Comparison of ENCODE assay signal across 27 cellular contexts in the genomic region with DNA sequence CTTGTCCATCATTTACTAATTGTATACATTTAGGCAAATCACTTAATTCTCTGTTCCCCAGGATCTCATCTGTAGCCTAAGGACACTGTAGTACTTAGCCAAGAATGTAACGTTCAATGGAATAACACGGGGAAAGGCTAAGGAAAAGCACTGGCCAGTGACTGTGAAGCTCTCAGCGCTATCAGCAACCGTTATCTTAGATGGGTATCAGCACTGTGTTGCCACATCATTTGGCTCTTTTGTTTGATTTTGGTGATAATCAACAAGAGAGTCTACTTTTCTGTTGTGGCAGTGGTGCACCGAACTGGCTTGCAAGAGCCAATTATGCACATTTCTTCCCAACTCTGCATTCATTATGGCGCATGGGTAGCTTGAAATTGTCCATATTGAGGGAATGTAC.
DNase-seq lines count a peak whose midpoint lies in the region; FAIRE-seq and TF ChIP-seq lines count a peak whose summit lies in the region.
"Had no signal": no experiment of that assay in that cellular context is flagged by ENCODE, and none has a peak within 500 bp of the region (broad histone marks: within the 10 kb centered on the region; RNA-seq: fewer than 3 reads in every experiment).

No MANE protein-coding gene starts in this region.

- no peak overlapping the region for H3K23ac ChIP-seq in mesendoderm (ENCODE audit: low read length)

- POLR2A ChIA-PET in endothelial cell of umbilical vein (lab: Charles Lee): no interaction called here

- no peak overlapping the region for H2AFZ ChIP-seq in endothelial cell of umbilical vein (ENCODE audit: low read depth, low read length)

- H3K4me2 ChIP-seq in endothelial cell of umbilical vein (ENCODE audit: insufficient read depth, low read length) (no peak overlapping the region), mesendoderm (ENCODE audit: low read length) (no peak overlapping the region)
- H3K4me2 ChIP-seq: BLaER1 had no signal

- H3K27ac ChIP-seq in endothelial cell of umbilical vein (ENCODE audit: insufficient read depth, low read depth, low read length) (no peak overlapping the region), mesendoderm (ENCODE audit: low read depth, low read length) (no peak overlapping the region), suprapubic skin (no peak overlapping the region)
- H3K27ac ChIP-seq: BLaER1 had no signal

- H3K79me2 ChIP-seq in endothelial cell of umbilical vein (ENCODE audit: control insufficient read depth, insufficient read depth, low read length): no peaks in the 10 kb centered on the region
- no peaks in the 10 kb centered on the region for H3K79me2 ChIP-seq in mesendoderm (ENCODE audit: control insufficient read depth, insufficient read depth, low read length)

- no CpG with 5 or more reads among the region's 6 CpGs for WGBS in mesendoderm (ENCODE audit: extremely low coverage, insufficient coverage, low lambda C conversion rate)
- WGBS in suprapubic skin: 83% methylated on average over 6 of the region's 6 CpGs

- BruUV-seq in endothelial cell of umbilical vein (replicated peaks; lab: Mats Ljungman, UMichigan): no TSS peak

- intact Hi-C loops in endothelial cell of umbilical vein (cut with micrococcal nuclease): no loop called here

- TF ChIP-seq POLR2A in endothelial cell of umbilical vein (IDR thresholded peaks at IDR 0.05; ENCODE audit: low read depth, low read length) (no peak), suprapubic skin (IDR thresholded peaks at IDR 0.05) (no peak)

- no peak for FAIRE-seq in endothelial cell of umbilical vein (lab: Jason Lieb, UNC)
- FAIRE-seq in frontal cortex (lab: Jason Lieb, UNC): no peak
- FAIRE-seq: A204.1, G401.6, GM12891, GM19239 had no signal

- H3K4me3 ChIP-seq in endothelial cell of umbilical vein (replicated peaks in 1 of 3; ENCODE audit: insufficient read depth in 1 of 3, low read depth in 1 of 3, low read length in 3 of 3): no peak overlapping the region
- H3K4me3 ChIP-seq in mesendoderm (ENCODE audit: low read length): no peak overlapping the region
- H3K4me3 ChIP-seq in suprapubic skin: no peak overlapping the region
- H3K4me3 ChIP-seq: BLaER1 had no signal

- no peaks in the 10 kb centered on the region for H3K79me1 ChIP-seq in mesendoderm (ENCODE audit: low read length)

- H3K36me3 ChIP-seq in endothelial cell of umbilical vein (ENCODE audit: control insufficient read depth in 2 of 2, extremely low read depth in 1 of 2, insufficient read depth in 2 of 2, low read length in 2 of 2) (no peaks in the 10 kb centered on the region), mesendoderm (ENCODE audit: control insufficient read depth, insufficient read depth, low read length) (no peaks in the 10 kb centered on the region), suprapubic skin (no peaks in the 10 kb centered on the region)
- H3K36me3 ChIP-seq: BE2C, BLaER1 had no signal

- H2BK15ac ChIP-seq in mesendoderm (replicated peaks; ENCODE audit: low read depth): no peak overlapping the region

- TF ChIP-seq CTCF in endothelial cell of umbilical vein (IDR thresholded peaks at IDR 0.05; ENCODE audit: extremely low read depth in 1 of 2, insufficient read depth in 1 of 2, low read depth in 1 of 2, low read length in 2 of 2) (no peak), suprapubic skin (IDR thresholded peaks at IDR 0.05) (no peak)

- H4K5ac ChIP-seq in mesendoderm (ENCODE audit: low read length): no peak overlapping the region

- no peak overlapping the region for H3K4ac ChIP-seq in mesendoderm (ENCODE audit: low read depth, low read length)

- TF ChIP-seq EP300 in suprapubic skin (IDR thresholded peaks at IDR 0.05): no peak

- H3K56ac ChIP-seq in mesendoderm (ENCODE audit: low read length): no peak overlapping the region

- no peak overlapping the region for H2BK120ac ChIP-seq in mesendoderm (ENCODE audit: low read depth, low read length)

- H3K9me3 ChIP-seq in endothelial cell of umbilical vein (replicated peaks; ENCODE audit: control insufficient read depth, insufficient read depth, low read length) (no peaks in the 10 kb centered on the region), suprapubic skin (no peaks in the 10 kb centered on the region)
- H3K9me3 ChIP-seq: BE2C, BLaER1 had no signal

- CTCF ChIA-PET in endothelial cell of umbilical vein (lab: Charles Lee): no interaction called here

- dilution Hi-C loops in endothelial cell of umbilical vein (cut with MboI; ENCODE audit: extremely low pct_ligation_motif_present, low sequenced_read_pairs): no loop called here

- no peaks in the 10 kb centered on the region for H3K9me1 ChIP-seq in endothelial cell of umbilical vein (replicated peaks; ENCODE audit: control insufficient read depth, extremely low read depth, insufficient read depth, low read length)

- H3K9ac ChIP-seq in endothelial cell of umbilical vein (replicated peaks; ENCODE audit: extremely low read depth, insufficient read depth, low read length) (no peak overlapping the region), mesendoderm (ENCODE audit: low read length) (no peak overlapping the region)
- H3K9ac ChIP-seq: BLaER1 had no signal

- no peak overlapping the region for H2AK5ac ChIP-seq in mesendoderm (ENCODE audit: low read length)

- H3K27me3 ChIP-seq in endothelial cell of umbilical vein (ENCODE audit: control insufficient read depth in 2 of 2, insufficient read depth in 2 of 2, low read length in 2 of 2) (no peaks in the 10 kb centered on the region), mesendoderm (ENCODE audit: insufficient read depth, low read length, poor library complexity) (no peaks in the 10 kb centered on the region), suprapubic skin (no peaks in the 10 kb centered on the region)
- H3K27me3 ChIP-seq: BE2C, BLaER1 had no signal

- no peaks in the 10 kb centered on the region for H4K20me1 ChIP-seq in endothelial cell of umbilical vein (replicated peaks; ENCODE audit: control insufficient read depth, extremely low read depth, insufficient read depth, low read length)
- H4K20me1 ChIP-seq: BLaER1 had no signal

- no peak overlapping the region for H3K18ac ChIP-seq in mesendoderm (ENCODE audit: low read length)

- H2BK5ac ChIP-seq in mesendoderm (ENCODE audit: low read length): no peak overlapping the region

- no peaks in the 10 kb centered on the region for H3K4me1 ChIP-seq in endothelial cell of umbilical vein (ENCODE audit: control insufficient read depth, extremely low read depth, insufficient read depth, low read length)
- no peaks in the 10 kb centered on the region for H3K4me1 ChIP-seq in mesendoderm (ENCODE audit: control insufficient read depth, low read depth, low read length)
- H3K4me1 ChIP-seq in suprapubic skin: no peaks in the 10 kb centered on the region
- H3K4me1 ChIP-seq: BE2C, BLaER1 had no signal

- no peak overlapping the region for H4K8ac ChIP-seq in mesendoderm (ENCODE audit: low read depth, low read length)

- DNase-seq in RPMI7951 (ENCODE audit: low read depth) (peak; percentile 4), endothelial cell of umbilical vein (ENCODE audit: low read depth, low spot score) (no peak), mesendoderm (peak; percentile 27), suprapubic skin (ENCODE audit: low spot score in 2 of 2) (no peak), NCI-H69 (lab: John Stamatoyannopoulos, UW) (no peak), frontal cortex (ENCODE audit: low spot score in 2 of 2) (no peak)
- DNase-seq in stimulated activated CD4-positive, alpha-beta T cell treated with anti-CD3 and anti-CD28 coated beads, Interleukin-2, amount 100 ng/mL, for 24 hours: no peak
- DNase-seq: 8988T; ACHN; BE2C; C1 segment of cervical spinal cord; CD4-positive, alpha-beta memory T cell; CD4-positive, CD25-positive, alpha-beta regulatory T cell; CD8-positive, alpha-beta memory T cell; COR-L47; DMS 273 treated with DMSO at 0.1 percent for 48 hours; DMS153; DMS53; DMS79; DND-41; EL; GF-D8 had no signal

TF ChIP-seq in endothelial cell of umbilical vein, 7 proteins besides CTCF, POLR2A, EP300 and RAD21:
- no peak for TF ChIP-seq EZH2 (IDR thresholded peaks at IDR 0.05; ENCODE audit: borderline replicate concordance, low read depth, low read length, severe bottlenecking)
- TF ChIP-seq FOS (IDR thresholded peaks at IDR 0.05; ENCODE audit: borderline replicate concordance, insufficient read depth, low read length): no peak
- no peak for TF ChIP-seq JUN (IDR thresholded peaks at IDR 0.05; ENCODE audit: borderline replicate concordance, insufficient read depth, insufficient read length, low read depth)
- peak; percentile 6 for TF ChIP-seq GATA2 (IDR thresholded peaks at IDR 0.05; ENCODE audit: insufficient read depth, insufficient read length, low read depth, low read length)
- TF ChIP-seq POLR2AphosphoS5 (IDR thresholded peaks at IDR 0.05; ENCODE audit: insufficient read depth, low read depth, low read length): no peak

Comparison
In these comparisons a context has a peak if more than half of its experiments do, and no peak if none do; other contexts are left out.
1. DNase-seq: peak in RPMI7951 (single experiment) and mesendoderm (single experiment); none in endothelial cell of umbilical vein (single experiment), suprapubic skin (0 of 2), NCI-H69 (single experiment), frontal cortex (0 of 2) and stimulated activated CD4-positive, alpha-beta T cell treated with anti-CD3 and anti-CD28 coated beads, Interleukin-2, amount 100 ng/mL, for 24 hours (0 of 2).